In the genomic region with DNA sequence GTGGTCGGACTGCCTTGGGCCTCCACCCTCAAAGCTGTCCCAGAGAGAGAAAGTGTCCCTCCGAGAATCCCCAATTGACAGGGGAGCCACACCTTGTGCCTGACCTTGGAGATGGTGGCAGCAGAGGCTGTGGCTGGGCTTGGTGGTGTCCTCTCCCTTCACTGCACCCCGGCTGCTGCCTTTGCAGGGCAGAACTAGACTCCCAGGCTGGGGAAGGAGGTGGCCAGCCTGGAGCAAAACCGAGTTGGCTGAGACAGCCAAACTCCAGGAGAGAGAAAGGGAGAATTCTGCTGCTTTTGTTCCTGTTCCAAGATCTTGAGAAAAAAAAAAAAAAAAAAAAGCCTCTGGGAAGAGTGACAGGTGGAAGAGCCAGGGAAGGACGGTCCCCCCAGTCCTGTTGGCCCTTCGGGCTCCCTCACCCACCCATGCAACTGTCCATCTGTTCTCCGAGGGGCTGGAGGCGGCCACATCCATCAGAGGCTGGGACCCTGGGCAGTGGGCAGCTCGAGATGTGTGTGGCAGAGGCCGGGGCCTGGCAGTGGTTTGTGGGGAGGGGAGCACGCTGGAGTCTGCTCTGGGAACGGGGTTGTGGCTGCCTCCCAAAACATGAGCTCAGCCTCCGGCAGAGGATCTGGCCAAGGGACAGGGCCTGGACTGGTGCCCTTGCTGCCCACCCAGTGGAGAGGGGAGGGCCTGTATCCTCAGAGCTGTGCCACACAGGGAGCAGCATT, we compare ENCODE assay signal across 19 cellular contexts. TPM values are rescaled to one million over a fixed set of nuclear protein-coding genes. Genes with fewer than 3 reads are reported as not detected.
A peak's percentile ranks its signal among the peaks of the same experiment; 100 is the strongest.
DNase-seq lines count a peak whose midpoint lies in the region; ATAC-seq and TF ChIP-seq lines count a peak whose summit lies in the region.
"Had no signal": no experiment of that assay in that cellular context is flagged by ENCODE, and none has a peak within 500 bp of the region (broad histone marks: within the 10 kb centered on the region; RNA-seq: fewer than 3 reads in every experiment).

No MANE protein-coding gene starts in this region.

- H3K27me3 ChIP-seq in BLaER1 (no peaks in the 10 kb centered on the region), right cardiac atrium (ENCODE audit: control insufficient read depth, insufficient read depth) (no peaks in the 10 kb centered on the region)
- H3K27me3 ChIP-seq: cardiac muscle cell, right lobe of liver, vagina had no signal

- H3K4me3 ChIP-seq in BLaER1, result no peak overlapping the region
- H3K4me3 ChIP-seq in astrocyte of the cerebellum (ENCODE audit: low read depth, low read length), result no peak overlapping the region
- no peak overlapping the region for H3K4me3 ChIP-seq in right cardiac atrium (ENCODE audit: low read length)
- H3K4me3 ChIP-seq: cardiac muscle cell, PC-9, right lobe of liver, vagina had no signal

- peaks cover 74% of the 10 kb centered on the region for H3K4me1 ChIP-seq in BLaER1
- no peaks in the 10 kb centered on the region for H3K4me1 ChIP-seq in right cardiac atrium (ENCODE audit: control insufficient read depth, insufficient read depth, low read length)
- H3K4me1 ChIP-seq: right lobe of liver had no signal

- DNase-seq in astrocyte of the cerebellum (ENCODE audit: low read depth) (peak; percentile 37), right cardiac atrium (peak; percentile 31 to 83 (median 81)), pons (ENCODE audit: low spot score) (peak; percentile 59), UCSD-AML1 (lab: John Stamatoyannopoulos, UW; ENCODE audit: unreplicated experiment) (no peak), SKM-1 (lab: John Stamatoyannopoulos, UW; ENCODE audit: unreplicated experiment) (no peak), DMS53 (lab: John Stamatoyannopoulos, UW) (no peak)
- DNase-seq: activated gamma-delta T cell treated with Interleukin-2 at 50 U/mL for 16 hours; Karpas-422; kidney; NCI-H1436; NCI-H510A treated with DMSO at 0.1 percent for 48 hours; PC-9; right lobe of liver; stimulated activated CD4-positive, alpha-beta T cell treated with anti-CD3 and anti-CD28 coated beads, Interleukin-4, amount 100 ng/mL, for 24 hours had no signal

- H3K9ac ChIP-seq in BLaER1, result no peak overlapping the region

- intact Hi-C loops in right cardiac atrium (cut with DNase I), result no loop called here

- in situ Hi-C loops in astrocyte of the cerebellum (cut with HindIII; ENCODE audit: low sequenced_read_pairs), result no loop called here

- no peak for TF ChIP-seq CTCF in astrocyte of the cerebellum (IDR thresholded peaks at IDR 0.05; ENCODE audit: low read depth, low read length, missing control alignments)

- WGBS in right cardiac atrium, result 61% methylated on average over 13 of the region's 13 CpGs

- H3K27ac ChIP-seq in BLaER1 (peak overlapping the region; percentile 41), right cardiac atrium (ENCODE audit: low read length) (no peak overlapping the region)
- H3K27ac ChIP-seq: cardiac muscle cell, HL-60, PC-9, right lobe of liver, vagina had no signal

- H3K4me2 ChIP-seq in BLaER1, result peak overlapping the region; percentile 34
- H3K4me2 ChIP-seq: PC-9 had no signal

- peaks cover 97% of the 10 kb centered on the region for H3K36me3 ChIP-seq in BLaER1
- H3K36me3 ChIP-seq: cardiac muscle cell, right lobe of liver, vagina had no signal

- ATAC-seq in right cardiac atrium (peak; percentile 34 to 54), HG03354 (IDR thresholded peaks at IDR 0.05; ENCODE audit: poor library complexity, severe bottlenecking, unreplicated experiment) (no peak)

- H3K9me3 ChIP-seq in BLaER1 (no peaks in the 10 kb centered on the region), right cardiac atrium (ENCODE audit: control insufficient read depth, low read length) (no peaks in the 10 kb centered on the region)
- H3K9me3 ChIP-seq: right lobe of liver, vagina had no signal

- peaks cover 81% of the 10 kb centered on the region; the same call in 1 of the 2 replicates for H4K20me1 ChIP-seq in BLaER1

RNA-seq across cellular contexts. Expression of a gene that starts 35.5 kb away (rescaled TPM):
- total RNA-seq in right cardiac atrium, result 1 to 10 TPM; 7.2 to 9.4 (median 8.9) TPM
- 6.3 TPM for polyA plus RNA-seq in right cardiac atrium

Comparison
In these comparisons a context has a peak if more than half of its experiments do, and no peak if none do; other contexts are left out.
1. DNase-seq: peak in astrocyte of the cerebellum (single experiment), right cardiac atrium (3 of 3) and pons (single experiment); none in UCSD-AML1 (single experiment), SKM-1 (single experiment) and DMS53 (single experiment).